In the genomic region with DNA sequence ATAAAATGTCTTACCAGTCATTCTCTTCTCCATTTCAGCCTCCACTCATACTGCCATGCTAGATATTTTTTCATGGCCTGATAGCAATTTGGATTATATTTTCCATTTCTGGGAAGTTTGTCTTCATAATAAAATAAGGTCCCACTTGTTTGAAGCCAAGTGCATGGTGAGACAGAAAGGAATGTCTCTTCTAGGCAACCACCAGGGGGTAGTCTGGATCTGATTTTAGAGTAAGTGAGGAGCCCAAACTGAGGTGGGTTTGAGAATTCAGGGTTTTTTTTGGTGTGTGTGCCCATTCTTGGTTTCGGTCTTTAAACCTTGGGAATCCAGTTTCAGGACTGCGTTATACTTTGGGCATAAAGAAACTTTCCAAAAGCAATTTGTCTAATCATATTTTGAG, we compare ENCODE assay signal across 8 cellular contexts.
DNase-seq lines count a peak whose midpoint lies in the region; ATAC-seq and TF ChIP-seq lines count a peak whose summit lies in the region.

No MANE protein-coding gene starts in this region.

- peak; percentile 36; the same call in 1 of the 2 replicates for TF ChIP-seq CTCF in GM12874 (IDR thresholded peaks at IDR 0.05; ENCODE audit: insufficient read depth, low read depth, low read length)

- no peaks in the 10 kb centered on the region for H3K36me3 ChIP-seq in SJCRH30

- H3K27me3 ChIP-seq in SJCRH30: no peaks in the 10 kb centered on the region

- no peaks in the 10 kb centered on the region for H3K9me3 ChIP-seq in SJCRH30 (replicated peaks)

- no peak for ATAC-seq in GM21723 (IDR thresholded peaks at IDR 0.05; ENCODE audit: unreplicated experiment)
- no peak for ATAC-seq in GM19035 (IDR thresholded peaks at IDR 0.05; ENCODE audit: unreplicated experiment)

- no peak overlapping the region for H3K4me3 ChIP-seq in Jurkat, Clone E6-1 (ENCODE audit: low read length)
- no peak overlapping the region for H3K4me3 ChIP-seq in SJCRH30

- H3K27ac ChIP-seq in SJCRH30: no peak overlapping the region

- H3K4me1 ChIP-seq in SJCRH30: no peaks in the 10 kb centered on the region

- DNase-seq in Jurkat, Clone E6-1 (ENCODE audit: low read depth, low spot score): peak; percentile 49
- peak; percentile 45 to 68 for DNase-seq in SJCRH30
- peak; percentile 54 for DNase-seq in inferior parietal cortex (ENCODE audit: extremely low spot score)
- DNase-seq in activated T-cell treated with anti-CD3 and anti-CD28 coated beads, Interleukin-2, amount 50 U/mL, for 48 hours: no peak
- DNase-seq in NCI-H2107 (lab: John Stamatoyannopoulos, UW): no peak

Comparison
In these comparisons a context has a peak if more than half of its experiments do, and no peak if none do; other contexts are left out.
1. DNase-seq: peak in Jurkat, Clone E6-1 (single experiment), SJCRH30 (2 of 2) and inferior parietal cortex (single experiment); none in activated T-cell treated with anti-CD3 and anti-CD28 coated beads, Interleukin-2, amount 50 U/mL, for 48 hours (0 of 2) and NCI-H2107 (single experiment).